1 cellular context compared by ENCODE assay signal in genomic region chr9:80177949-80178480, GRCh38.
TF ChIP-seq lines count a peak whose summit lies in the region.

No MANE protein-coding gene starts in this region.

TF ChIP-seq in SK-N-SH, 30 proteins besides CTCF, POLR2A, EP300 and RAD21 (continued from another document):
- TF ChIP-seq, protein P1, sequence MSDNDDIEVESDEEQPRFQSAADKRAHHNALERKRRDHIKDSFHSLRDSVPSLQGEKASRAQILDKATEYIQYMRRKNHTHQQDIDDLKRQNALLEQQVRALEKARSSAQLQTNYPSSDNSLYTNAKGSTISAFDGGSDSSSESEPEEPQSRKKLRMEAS (IDR thresholded peaks at IDR 0.05; ENCODE audit: low read depth) = no peak
- TF ChIP-seq PBX3 (IDR thresholded peaks at IDR 0.05) (no peak), REST (IDR thresholded peaks at IDR 0.05; ENCODE audit: low read depth, low read length) (no peak), EZH2phosphoT487 (IDR thresholded peaks at IDR 0.05; ENCODE audit: borderline replicate concordance, low read depth) (no peak), POLR2AphosphoS5 (IDR thresholded peaks at IDR 0.05; ENCODE audit: low read depth, low read length) (no peak), TCF12 (IDR thresholded peaks at IDR 0.05) (no peak), NRF1 (IDR thresholded peaks at IDR 0.05; ENCODE audit: low read depth, low read length) (no peak), ELF1 (IDR thresholded peaks at IDR 0.05) (no peak), RXRA (IDR thresholded peaks at IDR 0.05; ENCODE audit: borderline replicate concordance, low read depth) (no peak), JUND (IDR thresholded peaks at IDR 0.05) (no peak)
- TF ChIP-seq, protein P2, sequence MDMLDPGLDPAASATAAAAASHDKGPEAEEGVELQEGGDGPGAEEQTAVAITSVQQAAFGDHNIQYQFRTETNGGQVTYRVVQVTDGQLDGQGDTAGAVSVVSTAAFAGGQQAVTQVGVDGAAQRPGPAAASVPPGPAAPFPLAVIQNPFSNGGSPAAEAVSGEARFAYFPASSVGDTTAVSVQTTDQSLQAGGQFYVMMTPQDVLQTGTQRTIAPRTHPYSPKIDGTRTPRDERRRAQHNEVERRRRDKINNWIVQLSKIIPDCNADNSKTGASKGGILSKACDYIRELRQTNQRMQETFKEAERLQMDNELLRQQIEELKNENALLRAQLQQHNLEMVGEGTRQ (IDR thresholded peaks at IDR 0.05; ENCODE audit: borderline replicate concordance, low read depth, low read length) = no peak
